In the genomic region with DNA sequence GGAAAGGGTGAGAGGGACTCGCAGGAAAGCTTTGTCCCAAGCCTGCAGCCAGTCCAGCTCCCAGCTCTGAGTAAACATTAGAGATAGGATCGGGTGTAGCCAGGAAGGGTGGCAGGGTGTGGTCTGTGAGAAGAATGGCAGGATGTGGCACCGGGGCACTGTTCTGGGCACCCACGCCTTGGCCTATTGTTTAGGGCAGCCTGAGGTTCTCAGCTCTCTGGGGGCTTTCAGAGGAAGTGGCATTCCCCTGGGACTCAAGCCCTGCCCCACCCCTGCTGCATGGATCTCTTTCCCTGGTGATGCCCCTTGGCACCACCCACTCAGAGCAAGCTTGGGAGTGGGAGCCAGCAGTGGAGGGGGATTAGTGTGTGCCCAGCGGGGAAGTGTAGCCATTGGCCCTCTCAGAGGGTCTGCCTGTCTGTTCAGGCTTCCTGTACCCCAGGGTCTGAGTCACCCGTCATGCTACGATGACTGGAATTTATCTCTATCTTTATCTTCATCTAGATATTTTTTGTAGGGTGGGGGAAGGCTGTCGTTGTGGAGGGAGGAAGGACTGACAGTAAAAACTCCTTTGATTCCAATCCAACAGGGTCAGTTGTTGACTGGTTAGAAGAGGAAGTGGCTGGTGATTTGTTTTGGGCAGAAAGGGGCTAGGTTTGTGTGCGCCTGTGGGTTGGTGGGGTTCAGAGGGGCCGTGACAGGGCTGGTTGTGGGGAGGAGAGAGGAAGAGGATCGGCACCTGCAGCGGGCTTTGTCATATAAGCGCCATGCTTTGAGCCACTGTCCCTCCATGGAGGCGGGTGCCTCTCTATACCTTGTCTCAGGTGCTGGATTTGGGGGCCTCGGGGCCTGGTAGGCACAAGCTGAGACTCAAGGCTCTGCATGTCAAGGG, we compare ENCODE assay signal across 9 cellular contexts. TPM values are rescaled to one million over a fixed set of nuclear protein-coding genes. Genes with fewer than 3 reads are reported as not detected.
DNase-seq lines count a peak whose midpoint lies in the region; ATAC-seq and TF ChIP-seq lines count a peak whose summit lies in the region.
"Had no signal": no experiment of that assay in that cellular context is flagged by ENCODE, and none has a peak within 500 bp of the region (broad histone marks: within the 10 kb centered on the region; RNA-seq: fewer than 3 reads in every experiment).

No MANE protein-coding gene starts in this region.

- H3K4me1 ChIP-seq in left lung, result peaks cover 20 to 53% of the 10 kb centered on the region in 2 donors
- H3K4me1 ChIP-seq in uterus, result peaks cover 21 to 35% of the 10 kb centered on the region in 2 donors
- H3K4me1 ChIP-seq in endodermal cell (ENCODE audit: control insufficient read depth, insufficient read depth, low read length), result peaks cover 28% of the 10 kb centered on the region

- no peak for TF ChIP-seq POLR2A in uterus (IDR thresholded peaks at IDR 0.05)

- no peaks in the 10 kb centered on the region for H3K36me3 Mint-ChIP-seq in activated naive CD4-positive, alpha-beta T cell treated with anti-CD3 and anti-CD28 coated beads, Interleukin-2, amount 10 ng/mL, durations not matched to agents 7 days and 5 days
- H3K36me3 Mint-ChIP-seq in activated naive CD8-positive, alpha-beta T cell treated with anti-CD3 and anti-CD28 coated beads for 36 hours, result no peaks in the 10 kb centered on the region
- H3K36me3 Mint-ChIP-seq in endodermal cell (ENCODE audit: low read depth), result no peaks in the 10 kb centered on the region

- ATAC-seq in left lung, result peak; percentile 39

- H3K27ac Mint-ChIP-seq in activated naive CD4-positive, alpha-beta T cell treated with anti-CD3 and anti-CD28 coated beads, Interleukin-2, amount 10 ng/mL, durations not matched to agents 7 days and 5 days, result peak overlapping the region; percentile 86
- H3K27ac Mint-ChIP-seq in activated naive CD8-positive, alpha-beta T cell treated with anti-CD3 and anti-CD28 coated beads for 36 hours, result peak overlapping the region; percentile 25
- no peak overlapping the region for H3K27ac Mint-ChIP-seq in endodermal cell

- H3K27me3 Mint-ChIP-seq in activated naive CD4-positive, alpha-beta T cell treated with anti-CD3 and anti-CD28 coated beads, Interleukin-2, amount 10 ng/mL, durations not matched to agents 7 days and 5 days, result peaks cover 54% of the 10 kb centered on the region
- H3K27me3 Mint-ChIP-seq in activated naive CD8-positive, alpha-beta T cell treated with anti-CD3 and anti-CD28 coated beads for 36 hours, result peaks cover 6% of the 10 kb centered on the region
- H3K27me3 Mint-ChIP-seq in endodermal cell (ENCODE audit: insufficient read depth), result no peaks in the 10 kb centered on the region

- peak overlapping the region; percentile 56 to 82 for H3K27ac ChIP-seq in left lung
- peak overlapping the region; percentile 50 to 52 for H3K27ac ChIP-seq in uterus
- H3K27ac ChIP-seq in endodermal cell (ENCODE audit: low read depth, low read length), result no peak overlapping the region

- H3K27me3 ChIP-seq in left lung, result peaks cover 0 to 5% of the 10 kb centered on the region in 2 donors
- no peaks in the 10 kb centered on the region for H3K27me3 ChIP-seq in uterus
- H3K27me3 ChIP-seq in endodermal cell (ENCODE audit: control insufficient read depth, insufficient read depth, low read length, poor library complexity, severe bottlenecking), result no peaks in the 10 kb centered on the region

- DNase-seq in activated naive CD4-positive, alpha-beta T cell treated with anti-CD3 and anti-CD28 coated beads, Interleukin-2, amount 10 ng/mL, durations not matched to agents 7 days and 5 days, result peak; percentile 26
- DNase-seq in activated naive CD4-positive, alpha-beta T cell treated with anti-CD3 and anti-CD28 coated beads, Interleukin-2, amount 50 U/mL, for 16 hours, result no peak
- DNase-seq in activated naive CD8-positive, alpha-beta T cell treated with anti-CD3 and anti-CD28 coated beads for 36 hours, result no peak
- DNase-seq in left lung (no peak), uterus (no peak), GM10248 (ENCODE audit: extremely low spot score) (no peak), endodermal cell (no peak), NCI-H2171 treated with DMSO at 0.1 percent for 48 hours (lab: John Stamatoyannopoulos, UW) (no peak)
- DNase-seq: Kasumi-1 had no signal

- no peak for TF ChIP-seq CTCF in left lung (IDR thresholded peaks at IDR 0.05)
- no peak for TF ChIP-seq CTCF in uterus (IDR thresholded peaks at IDR 0.05)
- TF ChIP-seq CTCF in GM10248 (IDR thresholded peaks at IDR 0.05; ENCODE audit: control extremely low read depth, extremely low read depth, low read depth, missing control alignments), result no peak
- no peak for TF ChIP-seq CTCF in endodermal cell (conservative IDR thresholded peaks at IDR 0.05)

- no peak overlapping the region for H3K4me3 Mint-ChIP-seq in activated naive CD4-positive, alpha-beta T cell treated with anti-CD3 and anti-CD28 coated beads, Interleukin-2, amount 10 ng/mL, durations not matched to agents 7 days and 5 days
- no peak overlapping the region for H3K4me3 Mint-ChIP-seq in activated naive CD8-positive, alpha-beta T cell treated with anti-CD3 and anti-CD28 coated beads for 36 hours
- no peak overlapping the region for H3K4me3 Mint-ChIP-seq in endodermal cell

- CTCF ChIA-PET in activated naive CD4-positive, alpha-beta T cell treated with anti-CD3 and anti-CD28 coated beads, Interleukin-2, amount 10 ng/mL, durations not matched to agents 7 days and 5 days (lab: Charles Lee), result no interaction called here
- CTCF ChIA-PET in GM10248 (lab: Yijun Ruan, JAX), result interaction anchor here (1.3 kb wide), 1 partner anchor 24 kb away, joined by 3 read pairs; no protein-coding TSS in a partner anchor

- H3K4me3 ChIP-seq in left lung (no peak overlapping the region), uterus (no peak overlapping the region), endodermal cell (ENCODE audit: low read length) (no peak overlapping the region)

- POLR2A ChIA-PET in GM10248 (lab: Yijun Ruan, JAX), result no interaction called here

- H3K4me1 Mint-ChIP-seq in activated naive CD4-positive, alpha-beta T cell treated with anti-CD3 and anti-CD28 coated beads, Interleukin-2, amount 10 ng/mL, durations not matched to agents 7 days and 5 days, result peaks cover 30% of the 10 kb centered on the region
- peaks cover 22% of the 10 kb centered on the region for H3K4me1 Mint-ChIP-seq in activated naive CD8-positive, alpha-beta T cell treated with anti-CD3 and anti-CD28 coated beads for 36 hours
- H3K4me1 Mint-ChIP-seq in endodermal cell, result peaks cover 70% of the 10 kb centered on the region

- no peaks in the 10 kb centered on the region for H3K9me3 Mint-ChIP-seq in activated naive CD4-positive, alpha-beta T cell treated with anti-CD3 and anti-CD28 coated beads, Interleukin-2, amount 10 ng/mL, durations not matched to agents 7 days and 5 days
- no peaks in the 10 kb centered on the region for H3K9me3 Mint-ChIP-seq in activated naive CD8-positive, alpha-beta T cell treated with anti-CD3 and anti-CD28 coated beads for 36 hours
- no peaks in the 10 kb centered on the region for H3K9me3 Mint-ChIP-seq in endodermal cell

- no peaks in the 10 kb centered on the region for H3K9me3 ChIP-seq in left lung
- H3K9me3 ChIP-seq in uterus, result no peaks in the 10 kb centered on the region
- H3K9me3 ChIP-seq in endodermal cell (ENCODE audit: control insufficient read depth, low read length), result no peaks in the 10 kb centered on the region

- H3K9ac ChIP-seq in endodermal cell (ENCODE audit: extremely low read depth, low read length, poor library complexity, severe bottlenecking), result no peak overlapping the region

- no peaks in the 10 kb centered on the region for H3K36me3 ChIP-seq in left lung
- H3K36me3 ChIP-seq in uterus, result no peaks in the 10 kb centered on the region
- H3K36me3 ChIP-seq in endodermal cell (ENCODE audit: control insufficient read depth, insufficient read depth, low read length), result no peaks in the 10 kb centered on the region

- intact Hi-C loops in left lung (cut with DNase I) (no loop called here), uterus (cut with DNase I; ENCODE audit: low total_unique reads) (no loop called here)

- WGBS in endodermal cell (ENCODE audit: insufficient coverage in 1 of 2, insufficient read length in 1 of 2), 2 experiments, result 92 to 96% methylated on average over 7 to 15 of the region's 15 CpGs

RNA-seq across cellular contexts. Expression of gene SOX13, which starts 31.7 kb away (rescaled TPM):
- not detected for total RNA-seq in activated naive CD8-positive, alpha-beta T cell treated with anti-CD3 and anti-CD28 coated beads for 36 hours
- total RNA-seq in left lung (10 to 100 TPM; 41.7 to 45.0 TPM), uterus (100 to 1,000 TPM in 1 of 4 donors, 10 to 100 TPM in 3; 15.7 to 139 (median 37.9) TPM), endodermal cell (10 to 100 TPM; 75.3 to 85.3 TPM)
- polyA plus RNA-seq in endodermal cell (2013, experiment 1 of 2), result 70.6 TPM
- 61.4 TPM for polyA plus RNA-seq in endodermal cell (2013, experiment 2 of 2)

RNA-seq across cellular contexts. Expression of gene ETNK2, which starts 47.3 kb away (rescaled TPM):
- total RNA-seq in activated naive CD8-positive, alpha-beta T cell treated with anti-CD3 and anti-CD28 coated beads for 36 hours, result 1 to 10 TPM; 1.5 to 1.7 TPM
- 1 to 10 TPM; 2.6 to 6.4 TPM for total RNA-seq in left lung
- total RNA-seq in uterus, result 10 to 100 TPM in 3 of 4 donors, 1 to 10 TPM in 1; 2.3 to 23.9 (median 13.9) TPM
- total RNA-seq in endodermal cell, result 10 to 100 TPM; 16.7 to 24.4 TPM
- 11.9 TPM for polyA plus RNA-seq in endodermal cell (2013, experiment 1 of 2)
- 11.8 TPM for polyA plus RNA-seq in endodermal cell (2013, experiment 2 of 2)

Comparison
In these comparisons a context has a peak if more than half of its experiments do, and no peak if none do; other contexts are left out.
1. RNA of gene SOX13, which starts 31.7 kb away (total RNA-seq): 75.3 to 85.3 TPM in endodermal cell, 15.7 to 139 TPM in uterus and 41.7 to 45.0 TPM in left lung; not detected in activated naive CD8-positive, alpha-beta T cell treated with anti-CD3 and anti-CD28 coated beads for 36 hours; every median in the first group is over 10 times any median in the second.